9 cellular contexts compared by ENCODE assay signal in the genomic region with DNA sequence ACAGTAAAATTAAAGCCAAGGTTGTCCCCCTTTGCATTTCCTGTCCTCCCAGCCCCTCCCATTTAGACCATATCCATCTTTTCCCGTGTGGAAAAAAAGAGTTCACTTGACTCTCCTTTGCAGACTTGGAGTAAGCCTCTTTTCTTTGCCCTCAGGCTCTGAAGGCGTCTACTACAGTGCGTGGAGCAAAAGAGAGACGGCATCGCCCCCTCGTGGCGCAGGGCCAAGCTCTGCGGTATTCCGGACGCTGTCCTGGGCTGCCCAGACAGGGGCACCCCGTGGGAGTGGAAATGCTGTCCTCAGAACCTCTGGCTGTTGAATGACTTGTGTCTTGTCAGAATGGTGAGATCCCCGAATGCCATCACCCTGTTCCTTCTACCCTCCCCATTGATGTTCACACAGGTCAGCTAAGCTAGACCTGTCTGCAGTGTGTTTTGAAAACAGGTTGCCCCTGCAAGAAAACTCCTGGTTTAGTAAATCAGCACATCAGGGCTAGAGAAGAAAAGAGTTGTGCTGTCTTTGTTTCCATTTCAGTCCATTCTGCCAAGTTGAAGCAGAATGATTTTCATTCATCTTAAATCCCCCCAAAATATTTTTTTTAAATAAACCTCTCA. TPM values are rescaled to one million over a fixed set of nuclear protein-coding genes. Genes with fewer than 3 reads are reported as not detected.
DNase-seq lines count a peak whose midpoint lies in the region; ATAC-seq and TF ChIP-seq lines count a peak whose summit lies in the region.
"Had no signal": no experiment of that assay in that cellular context is flagged by ENCODE, and none has a peak within 500 bp of the region (broad histone marks: within the 10 kb centered on the region; RNA-seq: fewer than 3 reads in every experiment).

No MANE protein-coding gene starts in this region.

- no peak overlapping the region for H3K4me3 Mint-ChIP-seq in activated T-helper 17 cell treated with anti-CD3 and anti-CD28 coated beads, Interleukin-2, amount 50 U/mL, for 72 hours

- H3K4me1 Mint-ChIP-seq in activated T-helper 17 cell treated with anti-CD3 and anti-CD28 coated beads, Interleukin-2, amount 50 U/mL, for 72 hours, result no peaks in the 10 kb centered on the region

- H3K9me3 Mint-ChIP-seq in activated T-helper 17 cell treated with anti-CD3 and anti-CD28 coated beads, Interleukin-2, amount 50 U/mL, for 72 hours, result no peaks in the 10 kb centered on the region

- 9% methylated on average over 12 of the region's 12 CpGs for WGBS in prostate gland

- ATAC-seq in activated T-helper 17 cell treated with anti-CD3 and anti-CD28 coated beads, Interleukin-2, amount 50 U/mL, for 72 hours (replicated peaks), result peak; percentile 92
- ATAC-seq in HG02970 (IDR thresholded peaks at IDR 0.05; ENCODE audit: low FRiP score, unreplicated experiment), result no peak

- TF ChIP-seq CTCF in prostate gland (IDR thresholded peaks at IDR 0.05), result peak in 3 of 4 experiments; percentile 29 to 66 (median 53)

- peaks cover 3% of the 10 kb centered on the region for H3K27me3 Mint-ChIP-seq in activated T-helper 17 cell treated with anti-CD3 and anti-CD28 coated beads, Interleukin-2, amount 50 U/mL, for 72 hours

- intact Hi-C loops in prostate gland (cut with DNase I), result loop anchor here (5.0 to 10.0 kb wide), 2 partner anchors 248 to 395 kb away; no protein-coding TSS in a partner anchor

- no peaks in the 10 kb centered on the region for H3K36me3 Mint-ChIP-seq in activated T-helper 17 cell treated with anti-CD3 and anti-CD28 coated beads, Interleukin-2, amount 50 U/mL, for 72 hours (ENCODE audit: low read depth)

- H3K4me1 ChIP-seq in prostate gland (replicated peaks), result no peaks in the 10 kb centered on the region
- H3K4me1 ChIP-seq: BLaER1 had no signal

- no peak overlapping the region for H3K27ac ChIP-seq in prostate gland
- H3K27ac ChIP-seq: BLaER1 had no signal

- H3K27ac Mint-ChIP-seq in activated T-helper 17 cell treated with anti-CD3 and anti-CD28 coated beads, Interleukin-2, amount 50 U/mL, for 72 hours, result no peak overlapping the region

- TF ChIP-seq POLR2A in prostate gland (IDR thresholded peaks at IDR 0.05), result no peak

- no peaks in the 10 kb centered on the region for H3K27me3 ChIP-seq in prostate gland (replicated peaks; ENCODE audit: insufficient read depth)
- H3K27me3 ChIP-seq: BLaER1 had no signal

- H3K9me3 ChIP-seq in prostate gland, result no peaks in the 10 kb centered on the region
- H3K9me3 ChIP-seq: BLaER1 had no signal

- no peaks in the 10 kb centered on the region for H3K36me3 ChIP-seq in prostate gland
- H3K36me3 ChIP-seq: BLaER1 had no signal

- no peak overlapping the region for H3K4me3 ChIP-seq in prostate gland
- H3K4me3 ChIP-seq: BLaER1 had no signal

- DNase-seq in NCI-H1436 (lab: John Stamatoyannopoulos, UW) (peak; percentile 25), NCI-H1436 treated with DMSO at 0.1 percent for 48 hours (lab: John Stamatoyannopoulos, UW) (no peak), HPDE6-E6E7 (ENCODE audit: extremely low spot score) (peak; percentile 68), RPMI7951 (ENCODE audit: low read depth) (peak; percentile 68), glomerular visceral epithelial cell (ENCODE audit: extremely low spot score) (peak; percentile 62), prostate gland (ENCODE audit: low spot score) (peak; percentile 10)

RNA-seq across cellular contexts. Expression of a gene that starts 12.3 kb away (rescaled TPM):
- total RNA-seq in RPMI7951 (2014; rRNA removed; shearing (Covaris generic)), result 0.12 TPM in 1 of 2 replicates, not detected in the other
- not detected for total RNA-seq in activated T-helper 17 cell treated with anti-CD3 and anti-CD28 coated beads, Interleukin-2, amount 50 U/mL, for 72 hours
- total RNA-seq in prostate gland, result 1 to 10 TPM in 1 of 2 donors, not detected in 1; 1.1 TPM

RNA-seq across cellular contexts. Expression of a gene that starts 37.9 kb away (rescaled TPM):
- 9.9 and 14.9 TPM in 2 replicates for total RNA-seq in RPMI7951 (2014; rRNA removed; shearing (Covaris generic))
- total RNA-seq in activated T-helper 17 cell treated with anti-CD3 and anti-CD28 coated beads, Interleukin-2, amount 50 U/mL, for 72 hours, result 10 to 100 TPM; 11.0 to 13.1 TPM
- total RNA-seq in prostate gland, result 10 to 100 TPM in 1 of 2 donors, 1 to 10 TPM in 1; 9.2 to 17.0 TPM
